ENCODE assay signal across 24 cellular contexts in the genomic region with DNA sequence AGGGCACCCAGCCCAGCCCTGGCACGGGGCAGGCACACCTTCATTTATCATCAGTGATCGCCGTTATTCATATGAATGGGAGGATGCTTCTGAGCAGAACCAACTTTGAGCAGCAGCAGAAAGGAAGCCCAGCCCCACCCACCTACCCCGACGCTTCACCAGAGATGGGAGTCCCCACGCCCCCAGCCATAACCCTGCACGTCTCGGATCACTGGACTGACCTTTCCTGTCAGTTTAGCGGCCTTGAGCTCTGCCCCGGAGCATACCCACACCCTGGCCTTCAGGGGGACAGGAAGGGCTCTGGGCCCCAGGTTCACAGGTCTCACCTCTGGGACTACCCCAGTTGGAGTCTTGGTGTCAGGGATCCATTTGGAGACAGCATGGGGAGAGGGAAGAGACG. TPM values are rescaled to one million over a fixed set of nuclear protein-coding genes. Genes with fewer than 3 reads are reported as not detected.
DNase-seq lines count a peak whose midpoint lies in the region; ATAC-seq, FAIRE-seq and TF ChIP-seq lines count a peak whose summit lies in the region.
"Had no signal": no experiment of that assay in that cellular context is flagged by ENCODE, and none has a peak within 500 bp of the region (broad histone marks: within the 10 kb centered on the region; RNA-seq: fewer than 3 reads in every experiment).

No MANE protein-coding gene starts in this region.

- peak overlapping the region; percentile 53 to 99 (median 94) for H3K27ac Mint-ChIP-seq in brain
- H3K27ac Mint-ChIP-seq in stimulated activated effector memory CD8-positive, alpha-beta T cell treated with anti-CD3 and anti-CD28 coated beads, Interleukin-12 subunit alpha, Interleukin-12 subunit beta, amount 100 ng/mL, for 72 hours, result peak overlapping the region; percentile 86
- H3K27ac Mint-ChIP-seq in natural killer cell treated with Interleukin-12 subunit alpha and Interleukin-12 subunit beta and Interleukin-15 and Interleukin-18, amount 100 ng/mL, for 72 hours, result no peak overlapping the region

- H3K27ac ChIP-seq in HepG2 (ENCODE audit: extremely low read length, insufficient read depth, low read length) (no peak overlapping the region), right lobe of liver (no peak overlapping the region)
- H3K27ac ChIP-seq: A549 had no signal

- no peaks in the 10 kb centered on the region for H3K27me3 ChIP-seq in HepG2 (ENCODE audit: control insufficient read depth in 1 of 2, insufficient read depth in 2 of 2, low read length in 2 of 2)
- H3K27me3 ChIP-seq in right lobe of liver, result no peaks in the 10 kb centered on the region
- H3K27me3 ChIP-seq: BE2C had no signal

- CTCF ChIA-PET in HepG2 (lab: Yijun Ruan, JAX; ENCODE audit: low intra/inter-chr PET ratio, low total read pairs), result no interaction called here

- H4K20me1 ChIP-seq in HepG2 (ENCODE audit: insufficient read depth, low read length), result no peaks in the 10 kb centered on the region

- H3K36me3 ChIP-seq in HepG2 (replicated peaks in 1 of 2; ENCODE audit: control insufficient read depth in 1 of 2, insufficient read depth in 2 of 2, low read length in 2 of 2), result peaks cover 3 to 21% of the 10 kb centered on the region in 2 experiments; a peak in 3 of 5 replicates
- no peaks in the 10 kb centered on the region for H3K36me3 ChIP-seq in right lobe of liver

- TF ChIP-seq EP300 in HepG2 (IDR thresholded peaks at IDR 0.05; ENCODE audit: low read depth in 2 of 2, low read length in 2 of 2) (no peak), HepG2 (CRISPR knock-in tag; IDR thresholded peaks at IDR 0.05; ENCODE audit: borderline replicate concordance) (no peak)

- no peak overlapping the region for H3K4me3 ChIP-seq in HepG2 (replicated peaks in 1 of 3; ENCODE audit: insufficient read depth in 1 of 3, low read depth in 2 of 3, low read length in 3 of 3)
- no peak overlapping the region for H3K4me3 ChIP-seq in right lobe of liver
- H3K4me3 ChIP-seq: A549, GM23338 had no signal

- in situ Hi-C loops in HepG2 (cut with HindIII; ENCODE audit: extremely low pct_ligation_motif_present, low pct_unique_long_range_greater_than_20kb), result no loop called here

- no peaks in the 10 kb centered on the region for H3K79me2 ChIP-seq in HepG2 (ENCODE audit: insufficient read depth, low read length)

- no peak for DNase-seq in HepG2 (ENCODE audit: low spot score)
- no peak for DNase-seq in right lobe of liver
- no peak for DNase-seq in stimulated activated effector memory CD8-positive, alpha-beta T cell treated with anti-CD3 and anti-CD28 coated beads, Interleukin-12 subunit alpha, Interleukin-12 subunit beta, amount 100 ng/mL, for 72 hours (ENCODE audit: low spot score in 2 of 2)
- no peak for DNase-seq in T-helper 1 cell
- no peak for DNase-seq in SHP77 (lab: John Stamatoyannopoulos, UW)
- no peak for DNase-seq in natural killer cell treated with Interleukin-12 subunit alpha and Interleukin-12 subunit beta and Interleukin-15 and Interleukin-18, amount 100 ng/mL, for 72 hours (ENCODE audit: low spot score)
- DNase-seq: 8988T, ACHN, AML-193, BE2C, C1 segment of cervical spinal cord, Calu3, COR-L47, DMS53, DMS79 treated with DMSO at 0.1 percent for 48 hours, GF-D8, H9 had no signal

- H3K9me3 Mint-ChIP-seq in brain, result no peaks in the 10 kb centered on the region
- no peaks in the 10 kb centered on the region for H3K9me3 Mint-ChIP-seq in stimulated activated effector memory CD8-positive, alpha-beta T cell treated with anti-CD3 and anti-CD28 coated beads, Interleukin-12 subunit alpha, Interleukin-12 subunit beta, amount 100 ng/mL, for 72 hours
- H3K9me3 Mint-ChIP-seq in natural killer cell treated with Interleukin-12 subunit alpha and Interleukin-12 subunit beta and Interleukin-15 and Interleukin-18, amount 100 ng/mL, for 72 hours, result no peaks in the 10 kb centered on the region
- H3K9me3 Mint-ChIP-seq: CD4-positive, alpha-beta memory T cell; H9 had no signal

- no peak for TF ChIP-seq RAD21 in HepG2 (CRISPR knock-in tag; IDR thresholded peaks at IDR 0.05)

- no peak overlapping the region for H2AFZ ChIP-seq in HepG2 (ENCODE audit: low read length)
- H2AFZ ChIP-seq: GM23338 had no signal

- 82% methylated on average over 9 of the region's 11 CpGs for WGBS in HepG2 (ENCODE audit: low lambda C conversion rate)
- 62% methylated on average over 5 of the region's 11 CpGs for WGBS in right lobe of liver (ENCODE audit: insufficient coverage, low coverage, low lambda C conversion rate, missing lambda C conversion rate)

- intact Hi-C loops in HepG2 (cut with micrococcal nuclease; ENCODE audit: unreplicated experiment), result no loop called here
- intact Hi-C loops in right lobe of liver (cut with DNase I), result no loop called here

- H3K9me3 ChIP-seq in HepG2 (ENCODE audit: low read length) (no peaks in the 10 kb centered on the region), right lobe of liver (no peaks in the 10 kb centered on the region)
- H3K9me3 ChIP-seq: A549, BE2C had no signal

- TF ChIP-seq CTCF in HepG2 (CRISPR knock-in tag; IDR thresholded peaks at IDR 0.05), result no peak
- no peak for TF ChIP-seq CTCF in right lobe of liver (IDR thresholded peaks at IDR 0.05)
- no peak for TF ChIP-seq CTCF in brain (conservative IDR thresholded peaks at IDR 0.05)

- H3K4me2 ChIP-seq in HepG2 (ENCODE audit: low read depth, low read length), result no peak overlapping the region
- H3K4me2 ChIP-seq: A549, GM23338 had no signal

- ATAC-seq in HepG2 (no peak; the same call in 2 of the 3 replicates), right lobe of liver (no peak)
- ATAC-seq in stimulated activated effector memory CD8-positive, alpha-beta T cell treated with anti-CD3 and anti-CD28 coated beads, Interleukin-12 subunit alpha, Interleukin-12 subunit beta, amount 100 ng/mL, for 72 hours, result no peak
- no peak for ATAC-seq in natural killer cell treated with Interleukin-12 subunit alpha and Interleukin-12 subunit beta and Interleukin-15 and Interleukin-18, amount 100 ng/mL, for 72 hours
- ATAC-seq: A549, GM23338, HCT116 had no signal

- POLR2A ChIA-PET in HepG2 (lab: Yijun Ruan, JAX), result no interaction called here

- no TSS peak for BruUV-seq in HepG2 (replicated peaks; lab: Mats Ljungman, UMichigan)

- H3K9ac ChIP-seq in HepG2 (ENCODE audit: insufficient read depth, low read depth, low read length), result no peak overlapping the region

- H3K4me1 Mint-ChIP-seq in brain, result peaks cover 85% of the 10 kb centered on the region
- peaks cover 48% of the 10 kb centered on the region for H3K4me1 Mint-ChIP-seq in stimulated activated effector memory CD8-positive, alpha-beta T cell treated with anti-CD3 and anti-CD28 coated beads, Interleukin-12 subunit alpha, Interleukin-12 subunit beta, amount 100 ng/mL, for 72 hours
- H3K4me1 Mint-ChIP-seq in natural killer cell treated with Interleukin-12 subunit alpha and Interleukin-12 subunit beta and Interleukin-15 and Interleukin-18, amount 100 ng/mL, for 72 hours (ENCODE audit: low read depth in 2 of 2), result peaks cover 14 to 38% of the 10 kb centered on the region in 2 donors

- no peak for TF ChIP-seq POLR2A in HepG2 (IDR thresholded peaks at IDR 0.05; ENCODE audit: insufficient read depth in 1 of 2, low read depth in 2 of 2, low read length in 2 of 2)
- no peak for TF ChIP-seq POLR2A in right lobe of liver (IDR thresholded peaks at IDR 0.05)

- H3K27me3 Mint-ChIP-seq in brain, result no peaks in the 10 kb centered on the region
- H3K27me3 Mint-ChIP-seq in natural killer cell treated with Interleukin-12 subunit alpha and Interleukin-12 subunit beta and Interleukin-15 and Interleukin-18, amount 100 ng/mL, for 72 hours, result no peaks in the 10 kb centered on the region
- H3K27me3 Mint-ChIP-seq: CD4-positive, alpha-beta memory T cell had no signal

- H3K4me1 ChIP-seq in HepG2 (ENCODE audit: insufficient read depth, low read length) (peaks cover 11% of the 10 kb centered on the region; the same call in 1 of the 2 replicates), right lobe of liver (no peaks in the 10 kb centered on the region)
- H3K4me1 ChIP-seq: A549, BE2C had no signal

- H3K4me3 Mint-ChIP-seq in brain, result no peak overlapping the region
- no peak overlapping the region for H3K4me3 Mint-ChIP-seq in stimulated activated effector memory CD8-positive, alpha-beta T cell treated with anti-CD3 and anti-CD28 coated beads, Interleukin-12 subunit alpha, Interleukin-12 subunit beta, amount 100 ng/mL, for 72 hours
- no peak overlapping the region for H3K4me3 Mint-ChIP-seq in natural killer cell treated with Interleukin-12 subunit alpha and Interleukin-12 subunit beta and Interleukin-15 and Interleukin-18, amount 100 ng/mL, for 72 hours
- H3K4me3 Mint-ChIP-seq: CD4-positive, alpha-beta memory T cell; GM23338; H9 had no signal

- H3K36me3 Mint-ChIP-seq in brain, result no peaks in the 10 kb centered on the region
- peaks cover 47% of the 10 kb centered on the region for H3K36me3 Mint-ChIP-seq in stimulated activated effector memory CD8-positive, alpha-beta T cell treated with anti-CD3 and anti-CD28 coated beads, Interleukin-12 subunit alpha, Interleukin-12 subunit beta, amount 100 ng/mL, for 72 hours
- peaks cover 4% of the 10 kb centered on the region for H3K36me3 Mint-ChIP-seq in natural killer cell treated with Interleukin-12 subunit alpha and Interleukin-12 subunit beta and Interleukin-15 and Interleukin-18, amount 100 ng/mL, for 72 hours
- H3K36me3 Mint-ChIP-seq: CD4-positive, alpha-beta memory T cell had no signal

- no peak for FAIRE-seq in HepG2 (lab: Jason Lieb, UNC)
- FAIRE-seq: A549, GM12891, GM18507 had no signal

RNA-seq across cellular contexts. Expression of gene LRP8, which starts 18.1 kb away (rescaled TPM):
- total RNA-seq in HepG2 (2016; rRNA removed; fragmentation: Illumina TruSeq; extraction: Trizol), result 7.7 and 17.4 TPM in 2 replicates
- 2.2 and 4.4 TPM in 2 replicates for total RNA-seq in HepG2 (2016; cell fraction: cytosol; rRNA removed; fragmentation: Illumina TruSeq; extraction: Trizol; ENCODE audit: low read depth)
- 8.1 and 18.8 TPM in 2 replicates for total RNA-seq in HepG2 (2016; cell fraction: insoluble cytoplasmic fraction; rRNA removed; fragmentation: Illumina TruSeq; extraction: Trizol)
- 7.6 and 8.8 TPM in 2 replicates for total RNA-seq in HepG2 (2016; cell fraction: membrane; rRNA removed; fragmentation: Illumina TruSeq; extraction: Trizol)
- total RNA-seq in HepG2 (2016; cell fraction: nucleus; rRNA removed; fragmentation: Illumina TruSeq; extraction: Trizol), result 30.3 and 33.7 TPM in 2 replicates
- 17.3 and 20.6 TPM in 2 replicates for polyA plus RNA-seq in HepG2 (2011; rRNA removed)
- polyA plus RNA-seq in HepG2 (2011; cell fraction: cytosol; rRNA removed), result 10.8 and 12.1 TPM in 2 replicates
- 64.4 and 71.0 TPM in 2 replicates for polyA plus RNA-seq in HepG2 (2011; cell fraction: nucleus; rRNA removed)
- polyA plus RNA-seq in HepG2 (2012), result 6.2 and 8.4 TPM in 2 replicates
- 1.1 and 2.0 TPM in 2 replicates for polyA plus RNA-seq in HepG2 (2016; cell fraction: cytosol; fragmentation: Illumina TruSeq; extraction: Trizol; ENCODE audit: low read depth)
- polyA plus RNA-seq in HepG2 (2016; cell fraction: insoluble cytoplasmic fraction; fragmentation: Illumina TruSeq; extraction: Trizol; ENCODE audit: low read depth), result 7.4 and 8.7 TPM in 2 replicates
- polyA plus RNA-seq in HepG2 (2016; cell fraction: membrane; fragmentation: Illumina TruSeq; extraction: Trizol; ENCODE audit: low read depth), result 3.9 and 4.9 TPM in 2 replicates
- 51.0 and 61.4 TPM in 2 replicates for polyA plus RNA-seq in HepG2 (2016; cell fraction: nucleus; fragmentation: Illumina TruSeq; extraction: Trizol; ENCODE audit: insufficient read depth, low read depth)
- polyA minus RNA-seq in HepG2 (2011; rRNA and poly(A)+ RNA removed; ENCODE audit: low replicate concordance), result 30.5 and 280 TPM in 2 replicates
- polyA minus RNA-seq in HepG2 (2011; cell fraction: cytosol; rRNA and poly(A)+ RNA removed), result 8.3 and 9.2 TPM in 2 replicates
- 28.8 and 29.9 TPM in 2 replicates for polyA minus RNA-seq in HepG2 (2011; cell fraction: nucleus; rRNA and poly(A)+ RNA removed)
- total RNA-seq in right lobe of liver, result 1 to 10 TPM in 2 of 6 experiments, under 1 TPM in 4; 0.21 to 1.2 (median 0.56) TPM
- polyA plus RNA-seq in brain (ENCODE audit: insufficient read depth, low read depth, low replicate concordance), result 17.4 TPM
- 100 to 1,000 TPM in 1 of 2 donors, 10 to 100 TPM in 1; 87.8 to 194 TPM for total RNA-seq in natural killer cell treated with Interleukin-12 subunit alpha and Interleukin-12 subunit beta and Interleukin-15 and Interleukin-18, amount 100 ng/mL, for 72 hours

Comparison
In these comparisons a context has a peak if more than half of its experiments do, and no peak if none do; other contexts are left out.
1. H3K27ac Mint-ChIP-seq: peak in brain (5 of 5) and stimulated activated effector memory CD8-positive, alpha-beta T cell treated with anti-CD3 and anti-CD28 coated beads, Interleukin-12 subunit alpha, Interleukin-12 subunit beta, amount 100 ng/mL, for 72 hours (single experiment); none in natural killer cell treated with Interleukin-12 subunit alpha and Interleukin-12 subunit beta and Interleukin-15 and Interleukin-18, amount 100 ng/mL, for 72 hours (0 of 2).